In the genomic region with DNA sequence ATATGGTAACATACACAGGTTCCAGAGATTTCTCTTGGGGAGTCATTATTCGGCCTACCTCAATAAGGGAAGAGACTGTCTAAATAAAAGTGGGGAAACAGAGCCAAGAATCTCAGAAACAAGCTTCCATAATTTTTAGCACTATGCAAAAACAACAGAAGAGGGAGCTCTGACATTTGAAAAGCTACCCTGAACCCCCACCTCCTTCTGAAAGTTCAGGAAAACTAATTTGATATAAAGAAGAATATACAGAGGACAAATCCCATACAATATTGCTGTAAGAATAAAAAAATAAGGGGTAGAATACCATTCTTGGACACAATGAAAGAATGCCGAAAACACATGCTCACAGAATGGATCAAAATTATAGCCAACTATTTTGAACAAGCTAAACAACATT, we compare ENCODE assay signal across 9 cellular contexts. TPM values are rescaled to one million over a fixed set of nuclear protein-coding genes. Genes with fewer than 3 reads are reported as not detected.
DNase-seq lines count a peak whose midpoint lies in the region; ATAC-seq, FAIRE-seq and TF ChIP-seq lines count a peak whose summit lies in the region.
"Had no signal": no experiment of that assay in that cellular context is flagged by ENCODE, and none has a peak within 500 bp of the region (broad histone marks: within the 10 kb centered on the region; RNA-seq: fewer than 3 reads in every experiment).

No MANE protein-coding gene starts in this region.

- no peaks in the 10 kb centered on the region for H4K20me1 ChIP-seq in Loucy (ENCODE audit: insufficient read depth, low read length, poor library complexity, severe bottlenecking)
- H4K20me1 ChIP-seq in neural cell (ENCODE audit: insufficient read depth): no peaks in the 10 kb centered on the region

- no peak overlapping the region for H3K4me3 ChIP-seq in Loucy (ENCODE audit: low read length, poor library complexity, severe bottlenecking)
- H3K4me3 ChIP-seq in bronchial epithelial cell (ENCODE audit: low read depth, low read length): no peak overlapping the region
- no peak overlapping the region for H3K4me3 ChIP-seq in neural cell (ENCODE audit: low read length)
- H3K4me3 ChIP-seq: stomach had no signal

- H3K4me1 ChIP-seq in Loucy (ENCODE audit: insufficient read depth, low read length, poor library complexity, severe bottlenecking): peaks cover 9% of the 10 kb centered on the region
- H3K4me1 ChIP-seq: stomach had no signal

- H3K27me3 ChIP-seq in Loucy (ENCODE audit: insufficient read depth, low read length, poor library complexity, severe bottlenecking) (no peaks in the 10 kb centered on the region), bronchial epithelial cell (ENCODE audit: control insufficient read depth, insufficient read depth, low read length) (no peaks in the 10 kb centered on the region), neural cell (ENCODE audit: insufficient read depth, low read depth, low read length) (no peaks in the 10 kb centered on the region)

- no peak for TF ChIP-seq EP300 in neural cell (conservative IDR thresholded peaks at IDR 0.05; ENCODE audit: poor library complexity, severe bottlenecking)

- no peak overlapping the region for H2AFZ ChIP-seq in Loucy (ENCODE audit: low read length)
- H2AFZ ChIP-seq in neural cell (ENCODE audit: low read depth, low read length): no peak overlapping the region

- DNase-seq in NCI-H2081 (lab: John Stamatoyannopoulos, UW) (peak; percentile 12 to 36), NCI-H2081 treated with DMSO at 0.1 percent for 48 hours (lab: John Stamatoyannopoulos, UW) (no peak), bronchial epithelial cell (ENCODE audit: low read depth) (no peak), superior temporal gyrus (ENCODE audit: extremely low spot score) (no peak)
- no peak for DNase-seq in stimulated activated CD4-positive, alpha-beta T cell treated with anti-CD3 and anti-CD28 coated beads, Interleukin-2, amount 100 ng/mL, for 48 hours
- DNase-seq: stomach had no signal

- H3K4me2 ChIP-seq in Loucy (ENCODE audit: low read depth, low read length, poor library complexity, severe bottlenecking) (no peak overlapping the region), neural cell (ENCODE audit: low read length) (no peak overlapping the region)

- H3K9me3 ChIP-seq in Loucy (ENCODE audit: insufficient read depth, low read depth, low read length) (no peaks in the 10 kb centered on the region), neural cell (ENCODE audit: low read length) (no peaks in the 10 kb centered on the region)

- no peak for FAIRE-seq in bronchial epithelial cell (lab: Jason Lieb, UNC)

- no peak overlapping the region for H3K9ac ChIP-seq in Loucy (ENCODE audit: low read depth, low read length, poor library complexity, severe bottlenecking)
- H3K9ac ChIP-seq in neural cell (ENCODE audit: low read length): no peak overlapping the region

- TF ChIP-seq CTCF in Loucy (conservative IDR thresholded peaks at IDR 0.05; ENCODE audit: low read length) (peak; percentile 66), bronchial epithelial cell (IDR thresholded peaks at IDR 0.05; ENCODE audit: insufficient read depth, low read length, severe bottlenecking) (peak; percentile 31), neural cell (IDR thresholded peaks at IDR 0.05; ENCODE audit: poor library complexity, severe bottlenecking) (peak; percentile 59)

- H3K79me2 ChIP-seq in Loucy (ENCODE audit: insufficient read depth, low read length) (no peaks in the 10 kb centered on the region), neural cell (replicated peaks; ENCODE audit: insufficient read depth, low read length) (no peaks in the 10 kb centered on the region)

- no peaks in the 10 kb centered on the region for H3K36me3 ChIP-seq in Loucy (ENCODE audit: insufficient read depth, low read length)
- H3K36me3 ChIP-seq in bronchial epithelial cell (ENCODE audit: control insufficient read depth, insufficient read depth, low read length): no peaks in the 10 kb centered on the region
- H3K36me3 ChIP-seq in neural cell (ENCODE audit: insufficient read depth, low read length): no peaks in the 10 kb centered on the region
- H3K36me3 ChIP-seq: stomach had no signal

- TF ChIP-seq RAD21 in neural cell (conservative IDR thresholded peaks at IDR 0.05): peak; percentile 64

- no peak for ATAC-seq in HG02938 (IDR thresholded peaks at IDR 0.05; ENCODE audit: unreplicated experiment)

- no peak overlapping the region for H3K27ac ChIP-seq in neural cell (ENCODE audit: low read length)
- H3K27ac ChIP-seq: stomach had no signal

- H3K9me2 ChIP-seq in Loucy (replicated peaks; ENCODE audit: low read depth, low read length): no peaks in the 10 kb centered on the region
- H3K9me2 ChIP-seq in neural cell (ENCODE audit: insufficient read depth, low read length): no peaks in the 10 kb centered on the region

- H3F3A ChIP-seq in Loucy (ENCODE audit: low read depth): no peaks in the 10 kb centered on the region
- no peaks in the 10 kb centered on the region for H3F3A ChIP-seq in neural cell (ENCODE audit: insufficient read depth, low read length, poor library complexity, severe bottlenecking)

TF ChIP-seq in neural cell, 6 proteins besides CTCF, POLR2A, EP300 and RAD21:
- TF ChIP-seq SMC3 (conservative IDR thresholded peaks at IDR 0.05; ENCODE audit: poor library complexity): peak; percentile 65
- TF ChIP-seq, protein P1, sequence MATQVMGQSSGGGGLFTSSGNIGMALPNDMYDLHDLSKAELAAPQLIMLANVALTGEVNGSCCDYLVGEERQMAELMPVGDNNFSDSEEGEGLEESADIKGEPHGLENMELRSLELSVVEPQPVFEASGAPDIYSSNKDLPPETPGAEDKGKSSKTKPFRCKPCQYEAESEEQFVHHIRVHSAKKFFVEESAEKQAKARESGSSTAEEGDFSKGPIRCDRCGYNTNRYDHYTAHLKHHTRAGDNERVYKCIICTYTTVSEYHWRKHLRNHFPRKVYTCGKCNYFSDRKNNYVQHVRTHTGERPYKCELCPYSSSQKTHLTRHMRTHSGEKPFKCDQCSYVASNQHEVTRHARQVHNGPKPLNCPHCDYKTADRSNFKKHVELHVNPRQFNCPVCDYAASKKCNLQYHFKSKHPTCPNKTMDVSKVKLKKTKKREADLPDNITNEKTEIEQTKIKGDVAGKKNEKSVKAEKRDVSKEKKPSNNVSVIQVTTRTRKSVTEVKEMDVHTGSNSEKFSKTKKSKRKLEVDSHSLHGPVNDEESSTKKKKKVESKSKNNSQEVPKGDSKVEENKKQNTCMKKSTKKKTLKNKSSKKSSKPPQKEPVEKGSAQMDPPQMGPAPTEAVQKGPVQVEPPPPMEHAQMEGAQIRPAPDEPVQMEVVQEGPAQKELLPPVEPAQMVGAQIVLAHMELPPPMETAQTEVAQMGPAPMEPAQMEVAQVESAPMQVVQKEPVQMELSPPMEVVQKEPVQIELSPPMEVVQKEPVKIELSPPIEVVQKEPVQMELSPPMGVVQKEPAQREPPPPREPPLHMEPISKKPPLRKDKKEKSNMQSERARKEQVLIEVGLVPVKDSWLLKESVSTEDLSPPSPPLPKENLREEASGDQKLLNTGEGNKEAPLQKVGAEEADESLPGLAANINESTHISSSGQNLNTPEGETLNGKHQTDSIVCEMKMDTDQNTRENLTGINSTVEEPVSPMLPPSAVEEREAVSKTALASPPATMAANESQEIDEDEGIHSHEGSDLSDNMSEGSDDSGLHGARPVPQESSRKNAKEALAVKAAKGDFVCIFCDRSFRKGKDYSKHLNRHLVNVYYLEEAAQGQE (IDR thresholded peaks at IDR 0.05; ENCODE audit: borderline replicate concordance): no peak
- no peak for TF ChIP-seq TAF1 (IDR thresholded peaks at IDR 0.05; ENCODE audit: low read depth)
- TF ChIP-seq POLR2AphosphoS5 (IDR thresholded peaks at IDR 0.05): no peak
TF ChIP-seq in neural cell: peak in this region for 1.

RNA-seq across cellular contexts. Expression of gene ZNF41, which starts 14.3 kb away (rescaled TPM):
- total RNA-seq in bronchial epithelial cell: 2.3 and 2.4 TPM in 2 replicates
- polyA plus RNA-seq in neural cell: 7.9 and 9.1 TPM in 2 replicates
- 12.9 and 14.2 TPM in 2 replicates for polyA minus RNA-seq in neural cell

Comparison
In these comparisons a context has a peak if more than half of its experiments do, and no peak if none do; other contexts are left out.
1. DNase-seq: peak in NCI-H2081 (2 of 2); none in NCI-H2081 treated with DMSO at 0.1 percent for 48 hours (single experiment), bronchial epithelial cell (single experiment), stimulated activated CD4-positive, alpha-beta T cell treated with anti-CD3 and anti-CD28 coated beads, Interleukin-2, amount 100 ng/mL, for 48 hours (0 of 2) and superior temporal gyrus (single experiment).
2. Peak in every context shown above with its lines, with median percentiles within 50 percentile points of each other: CTCF ChIP-seq.